8 cellular contexts compared by ENCODE assay signal in genomic region chr19:6372594-6373095, GRCh38. TPM values are rescaled to one million over a fixed set of nuclear protein-coding genes. Genes with fewer than 3 reads are reported as not detected.
DNase-seq lines count a peak whose midpoint lies in the region; ATAC-seq and FAIRE-seq lines count a peak whose summit lies in the region.

ALKBH7 (plus strand) TSS chr19:6372794; CDS start chr19:6372821, 27 bp downstream.

- no peaks in the 10 kb centered on the region for H3K9me3 ChIP-seq in small intestine (ENCODE audit: control insufficient read depth, low read depth)

- H3K36me3 ChIP-seq in ACC112 (ENCODE audit: insufficient read depth, low read length) (no peaks in the 10 kb centered on the region), small intestine (ENCODE audit: control insufficient read depth in 2 of 2, insufficient read depth in 2 of 2, low read length in 2 of 2) (peaks cover 5 to 7% of the 10 kb centered on the region in 2 donors)

- peak; percentile 92 for FAIRE-seq in small intestine (lab: Jason Lieb, UNC)

- H3K27me3 ChIP-seq in ACC112 (ENCODE audit: insufficient read depth, low read length) (no peaks in the 10 kb centered on the region), small intestine (ENCODE audit: control insufficient read depth in 2 of 2, insufficient read depth in 2 of 2, low read length in 2 of 2) (no peaks in the 10 kb centered on the region)

- peak within 1 kb of the TSS; percentile 93 for H3K27ac ChIP-seq in ACC112 (ENCODE audit: low read depth, low read length)
- peak within 1 kb of the TSS; percentile 97 to 98 for H3K27ac ChIP-seq in small intestine (ENCODE audit: low read depth in 1 of 2, low read length in 1 of 2)

- ATAC-seq in GM18873 (IDR thresholded peaks at IDR 0.05; ENCODE audit: low FRiP score, unreplicated experiment) (peak; percentile 76), HG03139 (IDR thresholded peaks at IDR 0.05; ENCODE audit: unreplicated experiment) (peak; percentile 71)

- H2AFZ ChIP-seq in ACC112 (ENCODE audit: low read length, unreplicated experiment): peak within 1 kb of the TSS; percentile 98

- H3K4me3 ChIP-seq in ACC112 (ENCODE audit: low read depth, low read length): peak within 1 kb of the TSS; percentile 95
- peak within 1 kb of the TSS; percentile 48 to 83 for H3K4me3 ChIP-seq in small intestine (ENCODE audit: low read depth in 1 of 2, low read length in 2 of 2)

- H3K4me1 ChIP-seq in ACC112 (ENCODE audit: control insufficient read depth, insufficient read depth, low read length, unreplicated experiment): peaks cover 8% of the 10 kb centered on the region
- H3K4me1 ChIP-seq in small intestine (ENCODE audit: control insufficient read depth in 2 of 2, insufficient read depth in 1 of 2, low read depth in 1 of 2, low read length in 1 of 2): no peaks in the 10 kb centered on the region

- 0 to 1% (median 0%) methylated on average over 40 to 47 of the region's 47 CpGs for WGBS in small intestine, 3 donors

- no peaks in the 10 kb centered on the region for H3K79me2 ChIP-seq in ACC112 (ENCODE audit: control insufficient read depth, insufficient read depth, low read length, unreplicated experiment)

- DNase-seq in NCI-H2227 (lab: John Stamatoyannopoulos, UW; ENCODE audit: unreplicated experiment) (peak; percentile 97), iPS-NIHi7 (ENCODE audit: extremely low spot score) (peak; percentile 95), small intestine (peak; percentile 100)
- DNase-seq in activated CD4-positive, CD25-positive, alpha-beta regulatory T cell (lab: John Stamatoyannopoulos, UW): peak; percentile 81 to 91 (median 87)
- DNase-seq in central memory CD4-positive, alpha-beta T cell: peak; percentile 98

RNA-seq across cellular contexts. Expression of gene ALKBH7, which starts in this region (rescaled TPM):
- 100 to 1,000 TPM; 104 to 238 (median 224) TPM for polyA plus RNA-seq in small intestine

Comparison
In these comparisons a context has a peak if more than half of its experiments do, and no peak if none do; other contexts are left out.
1. Peak in every context shown above with its lines: DNase-seq, ATAC-seq, H3K4me3 ChIP-seq and H3K27ac ChIP-seq.